Comparison of ENCODE assay signal across 22 cellular contexts in the genomic region with DNA sequence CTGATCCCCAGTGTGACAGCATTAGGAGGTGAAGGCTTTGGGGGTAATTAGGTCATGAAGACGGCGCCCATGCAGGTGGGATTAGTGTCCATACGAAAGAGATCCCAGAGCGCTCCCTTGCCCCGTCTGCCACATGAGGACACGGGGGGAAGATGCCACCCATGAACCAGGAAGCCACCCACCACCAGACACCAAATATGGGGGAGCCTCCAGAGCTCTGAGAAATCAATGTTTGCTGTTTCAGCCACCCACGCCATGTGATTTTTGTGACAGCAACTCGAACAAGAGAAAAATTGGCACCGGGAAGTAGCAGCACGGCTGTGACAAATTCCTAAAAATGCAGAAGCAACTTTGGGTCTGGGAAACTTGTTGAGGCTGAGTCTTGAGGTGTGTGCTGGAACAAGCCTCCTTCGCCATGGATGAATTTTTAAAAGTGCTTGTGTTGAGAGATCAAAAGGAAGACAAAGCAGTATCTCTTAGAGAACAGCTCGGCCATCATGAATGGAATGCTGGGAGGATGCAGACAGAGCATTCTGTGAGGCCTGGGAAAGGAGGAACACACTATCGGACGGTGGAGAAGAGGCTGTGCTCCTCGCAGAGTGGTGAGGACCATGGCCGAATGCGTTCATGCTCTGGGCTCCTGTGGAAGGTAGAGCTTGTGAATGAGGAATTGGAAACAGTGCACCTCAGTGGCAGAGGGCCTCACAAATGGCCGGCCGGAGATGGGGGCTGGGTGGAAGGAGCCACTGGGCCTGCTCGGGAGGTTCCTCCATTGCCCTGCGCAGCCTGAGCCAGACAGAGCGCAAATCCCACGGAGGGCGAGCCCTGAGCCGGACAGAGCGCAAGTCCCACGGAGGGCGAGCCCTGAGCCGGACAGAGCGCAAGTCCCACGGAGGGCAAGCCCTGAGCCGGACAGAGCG.
"Had no signal": no experiment of that assay in that cellular context is flagged by ENCODE, and none has a peak within 500 bp of the region (broad histone marks: within the 10 kb centered on the region; RNA-seq: fewer than 3 reads in every experiment).

No MANE protein-coding gene starts in this region.

- H3K4me3 ChIP-seq: adrenal gland, breast epithelium had no signal

- H3K27me3 Mint-ChIP-seq: activated naive CD8-positive, alpha-beta T cell treated with anti-CD3 and anti-CD28 coated beads, Interleukin-2, amount 10 ng/mL, durations not matched to agents 7 days and 5 days had no signal

- H3K4me1 Mint-ChIP-seq: activated naive CD8-positive, alpha-beta T cell treated with anti-CD3 and anti-CD28 coated beads, Interleukin-2, amount 10 ng/mL, durations not matched to agents 7 days and 5 days had no signal

- DNase-seq: activated CD4-positive, alpha-beta T cell treated with anti-CD3 and anti-CD28 coated beads for 48 hours; activated CD4-positive, alpha-beta T cell treated with anti-CD3 and anti-CD28 coated beads, Interleukin-2, amount 50 U/mL, for 4 hours; activated CD4-positive, CD25-positive, alpha-beta regulatory T cell treated with anti-CD3 and anti-CD28 coated beads, Interleukin-2, amount 50 U/mL, for 72 hours; activated CD8-positive, alpha-beta T cell treated with anti-CD3 and anti-CD28 coated beads, Interleukin-2, amount 10 ng/mL, durations not matched to agents 7 days and 5 days; activated naive CD4-positive, alpha-beta T cell treated with anti-CD3 and anti-CD28 coated beads, Interleukin-2, amount 50 U/mL, for 16 hours; activated naive CD8-positive, alpha-beta T cell treated with anti-CD3 and anti-CD28 coated beads, Interleukin-2, amount 10 ng/mL, durations not matched to agents 7 days and 5 days; activated T-cell treated with anti-CD3 and anti-CD28 coated beads, Interleukin-2, amount 50 U/mL, for 72 hours; anterior cingulate cortex; central memory CD4-positive, alpha-beta T cell; MM.1S; NCI-H1105; NCI-H1436; NCI-H1694 treated with DMSO at 0.1 percent for 48 hours; NCI-H2081; NCI-H510A treated with DMSO at 0.1 percent for 48 hours; NCI-H69; PC-3; SHP77 treated with DMSO at 0.1 percent for 48 hours had no signal

- H3K4me3 Mint-ChIP-seq: activated CD8-positive, alpha-beta T cell treated with anti-CD3 and anti-CD28 coated beads, Interleukin-2, amount 10 ng/mL, durations not matched to agents 7 days and 5 days; activated naive CD8-positive, alpha-beta T cell treated with anti-CD3 and anti-CD28 coated beads, Interleukin-2, amount 10 ng/mL, durations not matched to agents 7 days and 5 days; activated T-cell treated with anti-CD3 and anti-CD28 coated beads, Interleukin-2, amount 50 U/mL, for 72 hours; T-helper 1 cell treated with Interleukin-12 subunit alpha and Interleukin-12 subunit beta and Interleukin-4 antibody, amounts not matched to agents 30 μg/mL and 1 μg/mL, for 36 hours had no signal

- H3K36me3 ChIP-seq: adrenal gland, breast epithelium had no signal

- H3K27me3 ChIP-seq: adrenal gland, breast epithelium had no signal

- ATAC-seq: activated CD8-positive, alpha-beta T cell treated with anti-CD3 and anti-CD28 coated beads, Interleukin-2, amount 10 ng/mL, durations not matched to agents 7 days and 5 days; activated T-cell treated with anti-CD3 and anti-CD28 coated beads, Interleukin-2, amount 50 U/mL, for 72 hours; PC-3 had no signal

- H3K27ac Mint-ChIP-seq: activated CD8-positive, alpha-beta T cell treated with anti-CD3 and anti-CD28 coated beads, Interleukin-2, amount 10 ng/mL, durations not matched to agents 7 days and 5 days; activated naive CD8-positive, alpha-beta T cell treated with anti-CD3 and anti-CD28 coated beads, Interleukin-2, amount 10 ng/mL, durations not matched to agents 7 days and 5 days; activated T-cell treated with anti-CD3 and anti-CD28 coated beads, Interleukin-2, amount 50 U/mL, for 72 hours; activated T-helper 2 cell treated with anti-CD3 and anti-CD28 coated beads, Interferon-gamma antibody, Interleukin-2, Interleukin-4, amounts not matched to agents 10 μg/mL and 5 μg/mL and 100 μg/mL, durations not matched to agents 14 hours and 24 hours and 36 hours; T-helper 1 cell treated with Interleukin-12 subunit alpha and Interleukin-12 subunit beta and Interleukin-4 antibody, amounts not matched to agents 30 μg/mL and 1 μg/mL, for 36 hours had no signal

- H3K27ac ChIP-seq: adrenal gland, breast epithelium had no signal

- H3K4me1 ChIP-seq: adrenal gland, breast epithelium had no signal
